ENCODE assay signal across 8 cellular contexts in genomic region chr16:10878644-10879498, GRCh38. TPM values are rescaled to one million over a fixed set of nuclear protein-coding genes. Genes with fewer than 3 reads are reported as not detected.
DNase-seq lines count a peak whose midpoint lies in the region; ATAC-seq and TF ChIP-seq lines count a peak whose summit lies in the region.

No MANE protein-coding gene starts in this region.

- peaks cover 60% of the 10 kb centered on the region for H3K27me3 Mint-ChIP-seq in activated CD8-positive, alpha-beta T cell treated with anti-CD3 and anti-CD28 coated beads for 36 hours

- H3K9me3 Mint-ChIP-seq in activated CD8-positive, alpha-beta T cell treated with anti-CD3 and anti-CD28 coated beads for 36 hours = no peaks in the 10 kb centered on the region

- peaks cover 66% of the 10 kb centered on the region for H3K4me1 Mint-ChIP-seq in activated CD8-positive, alpha-beta T cell treated with anti-CD3 and anti-CD28 coated beads for 36 hours (ENCODE audit: low read depth)

- peak in 2 of 3 experiments; percentile 17 for DNase-seq in NCI-H1417 (lab: John Stamatoyannopoulos, UW)
- no peak for DNase-seq in NCI-H1417 treated with DMSO at 0.1 percent for 48 hours (lab: John Stamatoyannopoulos, UW)
- peak; percentile 43 for DNase-seq in activated CD8-positive, alpha-beta T cell treated with anti-CD3 and anti-CD28 coated beads for 36 hours
- DNase-seq in Right ventricle myocardium inferior (ENCODE audit: missing footprints) = peak; percentile 83
- no peak for DNase-seq in prostate gland (ENCODE audit: low spot score)
- no peak for DNase-seq in NCI-H1092 (lab: John Stamatoyannopoulos, UW)
- DNase-seq in SIG-M5 treated with dmso at 0.1 percent for 504 hours (lab: John Stamatoyannopoulos, UW; ENCODE audit: unreplicated experiment) = no peak

- ATAC-seq in HG02759 (IDR thresholded peaks at IDR 0.05; ENCODE audit: unreplicated experiment) (peak; percentile 24), Right ventricle myocardium inferior (peak; percentile 57)
- peak; percentile 9 for ATAC-seq in activated CD8-positive, alpha-beta T cell treated with anti-CD3 and anti-CD28 coated beads for 36 hours

- H3K4me3 Mint-ChIP-seq in activated CD8-positive, alpha-beta T cell treated with anti-CD3 and anti-CD28 coated beads for 36 hours = peak overlapping the region; percentile 81

- H3K4me1 ChIP-seq in prostate gland (replicated peaks) = no peaks in the 10 kb centered on the region

- intact Hi-C loops in activated CD8-positive, alpha-beta T cell treated with anti-CD3 and anti-CD28 coated beads for 36 hours (cut with micrococcal nuclease) = no loop called here
- intact Hi-C loops in Right ventricle myocardium inferior (cut with DNase I) (no loop called here), prostate gland (cut with DNase I) (loop anchor here (5.0 kb wide), 1 partner anchor 52 kb away; no protein-coding TSS in a partner anchor)

- no peaks in the 10 kb centered on the region for H3K36me3 ChIP-seq in prostate gland

- POLR2A ChIA-PET in activated CD8-positive, alpha-beta T cell treated with anti-CD3 and anti-CD28 coated beads for 36 hours (lab: Charles Lee) = interaction anchor here (1.0 to 1.5 kb wide), 4 partner anchors 14 to 47 kb away, joined by 3 read pairs; no protein-coding TSS in a partner anchor

- 2% methylated on average over 45 of the region's 49 CpGs for WGBS in prostate gland

- no peaks in the 10 kb centered on the region for H3K27me3 ChIP-seq in prostate gland (replicated peaks; ENCODE audit: insufficient read depth)

- CTCF ChIA-PET in activated CD8-positive, alpha-beta T cell treated with anti-CD3 and anti-CD28 coated beads for 36 hours (lab: Charles Lee) = interaction anchor here (1.0 to 3.7 kb wide), 6 partner anchors 21 to 134 kb away, joined by 3 to 27 read pairs (median 3); no protein-coding TSS in a partner anchor

- TF ChIP-seq POLR2A in prostate gland (IDR thresholded peaks at IDR 0.05) = no peak

- peak overlapping the region; percentile 46 for H3K27ac Mint-ChIP-seq in activated CD8-positive, alpha-beta T cell treated with anti-CD3 and anti-CD28 coated beads for 36 hours

- peak overlapping the region; percentile 29 to 38 for H3K4me3 ChIP-seq in prostate gland

- H3K36me3 Mint-ChIP-seq in activated CD8-positive, alpha-beta T cell treated with anti-CD3 and anti-CD28 coated beads for 36 hours (ENCODE audit: low read depth) = no peaks in the 10 kb centered on the region

- H3K9me3 ChIP-seq in prostate gland = no peaks in the 10 kb centered on the region

- H3K27ac ChIP-seq in prostate gland = peak overlapping the region; percentile 8 to 21

- no peak for TF ChIP-seq CTCF in activated CD8-positive, alpha-beta T cell treated with anti-CD3 and anti-CD28 coated beads for 36 hours (IDR thresholded peaks at IDR 0.05)
- no peak for TF ChIP-seq CTCF in prostate gland (IDR thresholded peaks at IDR 0.05)

RNA-seq across cellular contexts. Expression of gene CIITA, which starts 1.9 kb away (rescaled TPM):
- total RNA-seq in activated CD8-positive, alpha-beta T cell treated with anti-CD3 and anti-CD28 coated beads for 36 hours = 1 to 10 TPM; 4.4 to 5.3 TPM
- total RNA-seq in Right ventricle myocardium inferior (11.0 TPM), prostate gland (10 to 100 TPM; 11.7 to 16.0 TPM)

Comparison
In these comparisons a context has a peak if more than half of its experiments do, and no peak if none do; other contexts are left out.
1. DNase-seq: peak in NCI-H1417 (2 of 3), activated CD8-positive, alpha-beta T cell treated with anti-CD3 and anti-CD28 coated beads for 36 hours (single experiment) and Right ventricle myocardium inferior (single experiment); none in NCI-H1417 treated with DMSO at 0.1 percent for 48 hours (single experiment), prostate gland (single experiment), NCI-H1092 (single experiment) and SIG-M5 treated with dmso at 0.1 percent for 504 hours (single experiment).
2. Peak in every context shown above with its lines, with median percentiles within 50 percentile points of each other: ATAC-seq.